8 cellular contexts compared by ENCODE assay signal in the genomic region with DNA sequence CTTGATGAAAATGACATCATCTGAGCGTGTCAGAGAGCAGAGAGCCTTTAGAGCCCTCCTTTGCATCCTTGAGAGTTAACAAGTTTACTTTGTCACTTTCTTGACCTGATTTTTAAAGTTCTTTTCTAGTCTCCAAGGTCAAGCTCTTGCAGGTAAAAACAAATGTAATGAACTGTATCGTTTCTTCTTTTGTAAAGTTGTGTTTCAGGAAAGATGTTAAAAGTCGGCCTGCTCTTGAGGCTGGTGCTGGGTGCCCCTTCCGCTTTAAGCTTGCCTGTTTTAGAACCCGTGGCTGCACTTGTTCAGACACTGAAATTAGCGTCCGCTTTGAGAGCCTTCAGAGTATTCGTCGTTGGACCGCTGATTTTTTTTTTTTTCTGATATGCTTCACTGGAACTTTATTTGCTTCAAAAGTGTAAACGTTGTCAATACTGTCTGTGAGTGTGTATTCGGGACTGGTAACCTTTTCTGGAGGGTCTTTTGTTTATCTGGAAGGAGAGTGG. TPM values are rescaled to one million over a fixed set of nuclear protein-coding genes. Genes with fewer than 3 reads are reported as not detected.
DNase-seq lines count a peak whose midpoint lies in the region; ATAC-seq and TF ChIP-seq lines count a peak whose summit lies in the region.

No MANE protein-coding gene starts in this region.

- H3K4me3 Mint-ChIP-seq in WTC11: peak overlapping the region; percentile 77

- CTCF ChIA-PET in WTC11 (lab: Charles Lee): interaction anchor here (0.9 to 2.7 kb wide), 6 partner anchors 10 to 84 kb away, joined by 3 to 15 read pairs (median 4); no protein-coding TSS in a partner anchor

- peaks cover 11% of the 10 kb centered on the region for H3K27me3 Mint-ChIP-seq in WTC11 (ENCODE audit: low read depth)

- peaks cover 22% of the 10 kb centered on the region for H3K4me1 Mint-ChIP-seq in WTC11

- no peaks in the 10 kb centered on the region for H3K36me3 Mint-ChIP-seq in WTC11

- H3K9me3 Mint-ChIP-seq in WTC11: no peaks in the 10 kb centered on the region

- POLR2A ChIA-PET in WTC11 (lab: Charles Lee): interaction anchor here (0.6 to 1.8 kb wide), 4 partner anchors 11 to 79 kb away, joined by 3 to 13 read pairs (median 4); no protein-coding TSS in a partner anchor

- H3K27ac Mint-ChIP-seq in WTC11: peak overlapping the region; percentile 75

- no peak for TF ChIP-seq CTCF in WTC11 (IDR thresholded peaks at IDR 0.05)

- DNase-seq in CD1c-positive myeloid dendritic cell (ENCODE audit: extremely low spot score) (peak; percentile 58), HCEC 1CT (peak; percentile 9), WTC11 (ENCODE audit: low spot score) (no peak), globus pallidus (ENCODE audit: low spot score) (peak; percentile 34), pons (ENCODE audit: low spot score) (peak; percentile 55), SW480 (ENCODE audit: low spot score) (no peak)
- DNase-seq in activated CD8-positive, alpha-beta memory T cell treated with anti-CD3 and anti-CD28 coated beads, Interleukin-2, amount 50 U/mL, for 4 hours: no peak

- ATAC-seq in WTC11 (no peak), HG02571 (IDR thresholded peaks at IDR 0.05; ENCODE audit: unreplicated experiment) (no peak)

TF ChIP-seq in WTC11, 78 proteins besides CTCF, POLR2A, EP300 and RAD21:
- no peak for TF ChIP-seq MXD4 (CRISPR knock-in tag; IDR thresholded peaks at IDR 0.05; ENCODE audit: borderline replicate concordance)
- TF ChIP-seq, protein P1, sequence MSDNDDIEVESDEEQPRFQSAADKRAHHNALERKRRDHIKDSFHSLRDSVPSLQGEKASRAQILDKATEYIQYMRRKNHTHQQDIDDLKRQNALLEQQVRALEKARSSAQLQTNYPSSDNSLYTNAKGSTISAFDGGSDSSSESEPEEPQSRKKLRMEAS (CRISPR knock-in tag; IDR thresholded peaks at IDR 0.05): peak; percentile 12; the same call in 1 of the 2 replicates

RNA-seq across cellular contexts. Expression of a gene that starts 52.6 kb away (rescaled TPM):
- 9.2 to 12.2 TPM (median 10.0 TPM) in 3 replicates for total RNA-seq in WTC11 (2021)

Comparison
In these comparisons a context has a peak if more than half of its experiments do, and no peak if none do; other contexts are left out.
1. DNase-seq: peak in CD1c-positive myeloid dendritic cell (single experiment), HCEC 1CT (single experiment), globus pallidus (single experiment) and pons (single experiment); none in WTC11 (single experiment), activated CD8-positive, alpha-beta memory T cell treated with anti-CD3 and anti-CD28 coated beads, Interleukin-2, amount 50 U/mL, for 4 hours (single experiment) and SW480 (single experiment).